ENCODE assay signal across 26 cellular contexts in genomic region chr6:11183761-11184362, GRCh38.
"Had no signal": no experiment of that assay in that cellular context is flagged by ENCODE, and none has a peak within 500 bp of the region (broad histone marks: within the 10 kb centered on the region; RNA-seq: fewer than 3 reads in every experiment).

No MANE protein-coding gene starts in this region.

- H3K4me1 ChIP-seq: colonic mucosa, foreskin keratinocyte, heart left ventricle, left lung, tibial artery had no signal

- H3K27me3 ChIP-seq: colonic mucosa, foreskin keratinocyte, gastroesophageal sphincter, heart left ventricle, hepatocyte, left lung, pancreas, stomach, tibial artery had no signal

- ATAC-seq: esophagus mucosa; foreskin keratinocyte; gastroesophageal sphincter; heart left ventricle; left cardiac atrium; left lung; naive thymus-derived CD4-positive, alpha-beta T cell; pancreas; sciatic nerve; stimulated activated effector memory CD8-positive, alpha-beta T cell treated with anti-CD3 and anti-CD28 coated beads, Interleukin-12 subunit alpha, Interleukin-12 subunit beta, amount 100 ng/mL, for 72 hours had no signal

- H3K27me3 Mint-ChIP-seq: naive thymus-derived CD4-positive, alpha-beta T cell; type B pancreatic cell had no signal

- H3K27ac ChIP-seq: colonic mucosa, epithelial cell of prostate, foreskin keratinocyte, gastroesophageal sphincter, heart left ventricle, hepatocyte, left lung, pancreas, stomach, tibial artery had no signal

- H2AFZ ChIP-seq: hepatocyte had no signal

- H3K4me3 ChIP-seq: colonic mucosa, gastroesophageal sphincter, heart left ventricle, hepatocyte, left lung, pancreas, stomach, tibial artery had no signal

- H3K4me3 Mint-ChIP-seq: dendritic cell treated with granulocyte-macrophage colony-stimulating factor and Interleukin-4, amounts not matched to agents 40 ng/mL and 50 ng/mL, for 4 days; endodermal cell; mesothelial cell of epicardium; naive thymus-derived CD4-positive, alpha-beta T cell; stimulated activated effector memory CD8-positive, alpha-beta T cell treated with anti-CD3 and anti-CD28 coated beads, Interleukin-12 subunit alpha, Interleukin-12 subunit beta, amount 100 ng/mL, for 72 hours; type B pancreatic cell had no signal

- H3K9me3 ChIP-seq: colonic mucosa, left lung, pancreas, stomach, tibial artery had no signal

- H3K27ac Mint-ChIP-seq: dendritic cell treated with granulocyte-macrophage colony-stimulating factor and Interleukin-4, amounts not matched to agents 40 ng/mL and 50 ng/mL, for 4 days; endodermal cell; mesothelial cell of epicardium; naive thymus-derived CD4-positive, alpha-beta T cell; stimulated activated effector memory CD8-positive, alpha-beta T cell treated with anti-CD3 and anti-CD28 coated beads, Interleukin-12 subunit alpha, Interleukin-12 subunit beta, amount 100 ng/mL, for 72 hours; type B pancreatic cell had no signal

- H3K36me3 ChIP-seq: pancreas had no signal

- H3K4me2 ChIP-seq: hepatocyte had no signal

- DNase-seq: colonic mucosa; effector CD8-positive, alpha-beta T cell; endodermal cell; foreskin keratinocyte; heart left ventricle; left cardiac atrium; left lung; mesenchymal stem cell; naive thymus-derived CD4-positive, alpha-beta T cell; occipital lobe; pancreas; retina; stimulated activated CD4-positive, alpha-beta T cell treated with anti-CD3 and anti-CD28 coated beads, Interleukin-2, amount 100 ng/mL, for 24 hours; stimulated activated CD4-positive, alpha-beta T cell treated with anti-CD3 and anti-CD28 coated beads, Interleukin-4, amount 100 ng/mL, for 24 hours; stimulated activated naive CD4-positive, alpha-beta T cell treated with Interleukin-2 at 50 U/mL for 16 hours; stomach; tibial artery had no signal

- H3K9me3 Mint-ChIP-seq: dendritic cell treated with granulocyte-macrophage colony-stimulating factor and Interleukin-4, amounts not matched to agents 40 ng/mL and 50 ng/mL, for 4 days; stimulated activated effector memory CD8-positive, alpha-beta T cell treated with anti-CD3 and anti-CD28 coated beads, Interleukin-12 subunit alpha, Interleukin-12 subunit beta, amount 100 ng/mL, for 72 hours; type B pancreatic cell had no signal
